In the genomic region with DNA sequence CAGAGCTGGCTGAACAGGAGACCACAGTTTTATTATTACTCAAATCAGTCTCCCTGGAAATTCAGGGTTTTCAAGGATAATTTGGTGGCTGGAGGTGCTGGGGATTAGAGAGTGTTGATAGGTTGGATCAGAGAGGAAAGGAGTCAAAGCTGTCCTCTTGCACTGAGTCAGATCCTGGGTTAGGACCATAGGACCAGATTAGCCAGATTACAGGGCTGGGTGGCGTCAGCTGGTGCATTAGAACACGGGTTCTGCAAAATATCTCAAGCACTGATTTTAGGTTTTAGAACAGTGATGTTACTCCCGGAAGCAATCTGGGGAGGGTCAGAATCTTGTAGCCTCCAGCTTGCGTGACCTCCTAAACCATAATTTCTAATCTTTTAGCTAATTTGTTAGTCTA, we compare ENCODE assay signal across 1 cellular context.
TF ChIP-seq lines count a peak whose summit lies in the region.

No MANE protein-coding gene starts in this region.

TF ChIP-seq in HCT116, 20 proteins besides CTCF, POLR2A, EP300 and RAD21:
- no peak for TF ChIP-seq POLR2AphosphoS5 (IDR thresholded peaks at IDR 0.05; ENCODE audit: low read depth, low read length)
- TF ChIP-seq SP1 (IDR thresholded peaks at IDR 0.05; ENCODE audit: low read depth) = no peak
- TF ChIP-seq ZNF274 (IDR thresholded peaks at IDR 0.05; ENCODE audit: low read depth, low read length) = no peak
- no peak for TF ChIP-seq FOSL1 (IDR thresholded peaks at IDR 0.05; ENCODE audit: low read depth)
- TF ChIP-seq SIN3A (IDR thresholded peaks at IDR 0.05; ENCODE audit: low read depth) = no peak
- TF ChIP-seq YY1 (IDR thresholded peaks at IDR 0.05; ENCODE audit: extremely low read depth, insufficient replicate concordance, low read depth, low read length) = no peak
- TF ChIP-seq SRF (IDR thresholded peaks at IDR 0.05; ENCODE audit: low read depth) = no peak
- TF ChIP-seq ZFX (IDR thresholded peaks at IDR 0.05) = no peak
- no peak for TF ChIP-seq EZH2phosphoT487 (IDR thresholded peaks at IDR 0.05; ENCODE audit: borderline replicate concordance)
- TF ChIP-seq ELF1 (IDR thresholded peaks at IDR 0.05; ENCODE audit: borderline replicate concordance, low read depth) = no peak
- TF ChIP-seq EZH2 (IDR thresholded peaks at IDR 0.05) = no peak
- TF ChIP-seq, protein P1, sequence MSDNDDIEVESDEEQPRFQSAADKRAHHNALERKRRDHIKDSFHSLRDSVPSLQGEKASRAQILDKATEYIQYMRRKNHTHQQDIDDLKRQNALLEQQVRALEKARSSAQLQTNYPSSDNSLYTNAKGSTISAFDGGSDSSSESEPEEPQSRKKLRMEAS (IDR thresholded peaks at IDR 0.05) = no peak
- TF ChIP-seq, protein P2, sequence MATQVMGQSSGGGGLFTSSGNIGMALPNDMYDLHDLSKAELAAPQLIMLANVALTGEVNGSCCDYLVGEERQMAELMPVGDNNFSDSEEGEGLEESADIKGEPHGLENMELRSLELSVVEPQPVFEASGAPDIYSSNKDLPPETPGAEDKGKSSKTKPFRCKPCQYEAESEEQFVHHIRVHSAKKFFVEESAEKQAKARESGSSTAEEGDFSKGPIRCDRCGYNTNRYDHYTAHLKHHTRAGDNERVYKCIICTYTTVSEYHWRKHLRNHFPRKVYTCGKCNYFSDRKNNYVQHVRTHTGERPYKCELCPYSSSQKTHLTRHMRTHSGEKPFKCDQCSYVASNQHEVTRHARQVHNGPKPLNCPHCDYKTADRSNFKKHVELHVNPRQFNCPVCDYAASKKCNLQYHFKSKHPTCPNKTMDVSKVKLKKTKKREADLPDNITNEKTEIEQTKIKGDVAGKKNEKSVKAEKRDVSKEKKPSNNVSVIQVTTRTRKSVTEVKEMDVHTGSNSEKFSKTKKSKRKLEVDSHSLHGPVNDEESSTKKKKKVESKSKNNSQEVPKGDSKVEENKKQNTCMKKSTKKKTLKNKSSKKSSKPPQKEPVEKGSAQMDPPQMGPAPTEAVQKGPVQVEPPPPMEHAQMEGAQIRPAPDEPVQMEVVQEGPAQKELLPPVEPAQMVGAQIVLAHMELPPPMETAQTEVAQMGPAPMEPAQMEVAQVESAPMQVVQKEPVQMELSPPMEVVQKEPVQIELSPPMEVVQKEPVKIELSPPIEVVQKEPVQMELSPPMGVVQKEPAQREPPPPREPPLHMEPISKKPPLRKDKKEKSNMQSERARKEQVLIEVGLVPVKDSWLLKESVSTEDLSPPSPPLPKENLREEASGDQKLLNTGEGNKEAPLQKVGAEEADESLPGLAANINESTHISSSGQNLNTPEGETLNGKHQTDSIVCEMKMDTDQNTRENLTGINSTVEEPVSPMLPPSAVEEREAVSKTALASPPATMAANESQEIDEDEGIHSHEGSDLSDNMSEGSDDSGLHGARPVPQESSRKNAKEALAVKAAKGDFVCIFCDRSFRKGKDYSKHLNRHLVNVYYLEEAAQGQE (IDR thresholded peaks at IDR 0.05; ENCODE audit: low read depth) = no peak
- no peak for TF ChIP-seq CBX3 (IDR thresholded peaks at IDR 0.05; ENCODE audit: low read depth)
- no peak for TF ChIP-seq EGR1 (IDR thresholded peaks at IDR 0.05; ENCODE audit: low read depth)
- TF ChIP-seq TCF7L2 (IDR thresholded peaks at IDR 0.05; ENCODE audit: borderline replicate concordance, extremely low read depth, insufficient read depth, insufficient read length) = no peak
- TF ChIP-seq, protein P3, sequence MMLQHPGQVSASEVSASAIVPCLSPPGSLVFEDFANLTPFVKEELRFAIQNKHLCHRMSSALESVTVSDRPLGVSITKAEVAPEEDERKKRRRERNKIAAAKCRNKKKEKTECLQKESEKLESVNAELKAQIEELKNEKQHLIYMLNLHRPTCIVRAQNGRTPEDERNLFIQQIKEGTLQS (IDR thresholded peaks at IDR 0.05) = no peak
- TF ChIP-seq CEBPB (IDR thresholded peaks at IDR 0.05; ENCODE audit: low read depth) = no peak
